ENCODE assay signal across 7 cellular contexts in the genomic region with DNA sequence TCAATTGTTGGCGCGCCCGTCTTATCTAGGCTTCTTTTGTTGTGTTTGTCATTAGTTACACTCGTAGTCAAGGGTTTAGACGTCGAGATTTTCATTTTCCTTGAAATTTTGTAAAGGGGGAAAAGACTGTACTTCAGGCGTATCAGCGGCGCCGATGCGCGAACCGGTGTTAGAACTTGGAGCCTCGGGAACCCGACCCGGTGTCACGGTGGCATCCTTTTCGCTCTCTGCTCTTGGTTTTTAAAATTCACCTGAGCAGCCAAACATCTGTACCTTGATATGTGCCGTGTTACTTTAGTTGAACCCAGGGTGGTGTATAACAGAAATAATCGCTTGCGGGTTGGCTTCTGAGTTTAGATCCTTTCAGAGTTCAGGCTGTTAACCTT. TPM values are rescaled to one million over a fixed set of nuclear protein-coding genes. Genes with fewer than 3 reads are reported as not detected.
DNase-seq lines count a peak whose midpoint lies in the region; ATAC-seq and TF ChIP-seq lines count a peak whose summit lies in the region.

No MANE protein-coding gene starts in this region.

- 2 to 6% (median 5%) methylated on average over 21 of the region's 21 CpGs for WGBS in spleen, 5 donors

- CTCF ChIA-PET in HEK293T (lab: Yijun Ruan, JAX), result no interaction called here

- intact Hi-C loops in spleen (cut with DNase I; ENCODE audit: low total_unique reads), result loop anchor here (5.0 kb wide), 1 partner anchor 83 kb away; a partner anchor contains a TSS

- ATAC-seq in HG03565 (IDR thresholded peaks at IDR 0.05; ENCODE audit: unreplicated experiment) (no peak), HG02885 (IDR thresholded peaks at IDR 0.05; ENCODE audit: poor library complexity, unreplicated experiment) (no peak), HG03280 (IDR thresholded peaks at IDR 0.05; ENCODE audit: unreplicated experiment) (no peak)

- no peaks in the 10 kb centered on the region for H3K9me3 ChIP-seq in spleen

- no peak for TF ChIP-seq POLR2A in spleen (IDR thresholded peaks at IDR 0.05)

- POLR2A ChIA-PET in HEK293T (lab: Yijun Ruan, JAX), result no interaction called here

- DNase-seq in HEK293T (ENCODE audit: extremely low spot score) (no peak), foreskin fibroblast (no peak), spleen (no peak)

- H3K27ac ChIP-seq in VCaP, result peak overlapping the region; percentile 89
- peak overlapping the region; percentile 95 to 99 (median 96) for H3K27ac ChIP-seq in spleen

- peak overlapping the region; percentile 79 to 85 for H3K4me3 ChIP-seq in foreskin fibroblast (ENCODE audit: low read depth in 1 of 2, low read length in 2 of 2)
- peak overlapping the region; percentile 72 to 98 (median 95) for H3K4me3 ChIP-seq in spleen

- no peak for TF ChIP-seq CTCF in VCaP (conservative IDR thresholded peaks at IDR 0.05)
- TF ChIP-seq CTCF in foreskin fibroblast (IDR thresholded peaks at IDR 0.05; ENCODE audit: low read depth, low read length), result no peak
- TF ChIP-seq CTCF in spleen (IDR thresholded peaks at IDR 0.05 in 8 of 11, conservative IDR thresholded peaks at IDR 0.05 in 3 of 11), result no peak

- H3K36me3 ChIP-seq in spleen, result peaks cover 2 to 33% (median 23%) of the 10 kb centered on the region in 6 donors

- peaks cover 17 to 92% (median 55%) of the 10 kb centered on the region in 6 donors for H3K4me1 ChIP-seq in spleen

- no peaks in the 10 kb centered on the region for H3K27me3 ChIP-seq in spleen (replicated peaks in 1 of 7)

TF ChIP-seq in HEK293T, 16 proteins besides CTCF, POLR2A, EP300 and RAD21:
- TF ChIP-seq TARDBP (IDR thresholded peaks at IDR 0.05) (no peak), ZNF384 (IDR thresholded peaks at IDR 0.05) (no peak), HDGF (IDR thresholded peaks at IDR 0.05; ENCODE audit: borderline replicate concordance) (no peak), ELF4 (IDR thresholded peaks at IDR 0.05) (no peak), L3MBTL2 (conservative IDR thresholded peaks at IDR 0.05) (peak; percentile 61), SUZ12 (IDR thresholded peaks at IDR 0.05) (no peak)
TF ChIP-seq in HEK293T: peak in this region for 1.

RNA-seq across cellular contexts. Expression of a gene that starts 0.6 kb away (rescaled TPM):
- 10 to 100 TPM; 29.5 to 55.9 (median 43.6) TPM for total RNA-seq in spleen
- 10 to 100 TPM; 42.0 to 74.7 (median 47.5) TPM for polyA plus RNA-seq in spleen

RNA-seq across cellular contexts. Expression of a gene that starts 50.9 kb away (rescaled TPM):
- total RNA-seq in spleen, result 10 to 100 TPM; 57.6 to 96.1 (median 71.3) TPM
- polyA plus RNA-seq in spleen, result 10 to 100 TPM; 33.0 to 41.4 (median 39.3) TPM
